10 cellular contexts compared by ENCODE assay signal in genomic region chr7:94160719-94161435, GRCh38.
DNase-seq lines count a peak whose midpoint lies in the region; ATAC-seq and TF ChIP-seq lines count a peak whose summit lies in the region.
"Had no signal": no experiment of that assay in that cellular context is flagged by ENCODE, and none has a peak within 500 bp of the region (broad histone marks: within the 10 kb centered on the region; RNA-seq: fewer than 3 reads in every experiment).

No MANE protein-coding gene starts in this region.

- peaks cover 11% of the 10 kb centered on the region for H3K4me1 Mint-ChIP-seq in activated CD4-positive, alpha-beta T cell treated with anti-CD3 and anti-CD28 coated beads, Interleukin-2, amount 10 ng/mL, durations not matched to agents 7 days and 5 days
- H3K4me1 Mint-ChIP-seq in stimulated activated naive CD8-positive, alpha-beta T cell treated with anti-CD3 and anti-CD28 coated beads, Interleukin-15, amount 100 ng/mL, for 72 hours = peaks cover 9% of the 10 kb centered on the region

- H3K27ac ChIP-seq in left lung = peak overlapping the region in 1 of 2 donors; percentile 30
- H3K27ac ChIP-seq: epithelial cell of prostate had no signal

- H3K4me3 ChIP-seq in left lung = peak overlapping the region in 1 of 2 donors; percentile 9

- peak; percentile 99 for ATAC-seq in HG02870 (IDR thresholded peaks at IDR 0.05; ENCODE audit: unreplicated experiment)
- peak; percentile 45 for ATAC-seq in stimulated activated naive CD8-positive, alpha-beta T cell treated with anti-CD3 and anti-CD28 coated beads, Interleukin-15, amount 100 ng/mL, for 72 hours
- no peak for ATAC-seq in left lung

- H3K36me3 ChIP-seq in left lung = no peaks in the 10 kb centered on the region

- no peak for DNase-seq in activated CD4-positive, alpha-beta T cell treated with anti-CD3 and anti-CD28 coated beads, Interleukin-2, amount 10 ng/mL, durations not matched to agents 7 days and 5 days
- no peak for DNase-seq in activated CD4-positive, alpha-beta T cell treated with anti-CD3 and anti-CD28 coated beads, Interleukin-2, amount 50 U/mL, for 48 hours
- DNase-seq in NOMO-1 (lab: John Stamatoyannopoulos, UW; ENCODE audit: unreplicated experiment in 2 of 2) = peak; percentile 87 to 99
- DNase-seq in stimulated activated naive CD8-positive, alpha-beta T cell treated with anti-CD3 and anti-CD28 coated beads, Interleukin-15, amount 100 ng/mL, for 72 hours = no peak
- no peak for DNase-seq in HuH-7 (ENCODE audit: low spot score)
- no peak for DNase-seq in NCI-H2227 treated with DMSO at 0.1 percent for 48 hours (lab: John Stamatoyannopoulos, UW)
- DNase-seq in left lung = no peak
- DNase-seq: activated CD4-positive, alpha-beta memory T cell treated with anti-CD3 and anti-CD28 coated beads, Interleukin-2, amount 10 ng/mL, durations not matched to agents 7 days and 5 days had no signal

- POLR2A ChIA-PET in activated CD4-positive, alpha-beta T cell treated with anti-CD3 and anti-CD28 coated beads, Interleukin-2, amount 10 ng/mL, durations not matched to agents 7 days and 5 days (lab: Charles Lee) = no interaction called here

- H3K36me3 Mint-ChIP-seq in activated CD4-positive, alpha-beta T cell treated with anti-CD3 and anti-CD28 coated beads, Interleukin-2, amount 10 ng/mL, durations not matched to agents 7 days and 5 days (ENCODE audit: low read depth) = no peaks in the 10 kb centered on the region

- no peaks in the 10 kb centered on the region for H3K9me3 Mint-ChIP-seq in activated CD4-positive, alpha-beta T cell treated with anti-CD3 and anti-CD28 coated beads, Interleukin-2, amount 10 ng/mL, durations not matched to agents 7 days and 5 days
- H3K9me3 Mint-ChIP-seq in stimulated activated naive CD8-positive, alpha-beta T cell treated with anti-CD3 and anti-CD28 coated beads, Interleukin-15, amount 100 ng/mL, for 72 hours = no peaks in the 10 kb centered on the region

- CTCF ChIA-PET in activated CD4-positive, alpha-beta T cell treated with anti-CD3 and anti-CD28 coated beads, Interleukin-2, amount 10 ng/mL, durations not matched to agents 7 days and 5 days (lab: Charles Lee) = interaction anchor here (0.7 kb wide), 1 partner anchor 545 kb away, joined by 3 read pairs; no protein-coding TSS in a partner anchor

- H3K4me1 ChIP-seq in left lung = no peaks in the 10 kb centered on the region

- peaks cover 0 to 4% of the 10 kb centered on the region in 2 donors for H3K9me3 ChIP-seq in left lung

- H3K27me3 Mint-ChIP-seq in activated CD4-positive, alpha-beta T cell treated with anti-CD3 and anti-CD28 coated beads, Interleukin-2, amount 10 ng/mL, durations not matched to agents 7 days and 5 days = peaks cover 3% of the 10 kb centered on the region
- no peaks in the 10 kb centered on the region for H3K27me3 Mint-ChIP-seq in stimulated activated naive CD8-positive, alpha-beta T cell treated with anti-CD3 and anti-CD28 coated beads, Interleukin-15, amount 100 ng/mL, for 72 hours
- H3K27me3 Mint-ChIP-seq: activated CD4-positive, alpha-beta memory T cell treated with anti-CD3 and anti-CD28 coated beads, Interleukin-2, amount 10 ng/mL, durations not matched to agents 7 days and 5 days had no signal

- intact Hi-C loops in left lung (cut with DNase I) = no loop called here

- H3K4me3 Mint-ChIP-seq in activated CD4-positive, alpha-beta T cell treated with anti-CD3 and anti-CD28 coated beads, Interleukin-2, amount 10 ng/mL, durations not matched to agents 7 days and 5 days = peak overlapping the region; percentile 59
- H3K4me3 Mint-ChIP-seq in stimulated activated naive CD8-positive, alpha-beta T cell treated with anti-CD3 and anti-CD28 coated beads, Interleukin-15, amount 100 ng/mL, for 72 hours = peak overlapping the region; percentile 1 to 34
- H3K4me3 Mint-ChIP-seq: activated CD4-positive, alpha-beta memory T cell treated with anti-CD3 and anti-CD28 coated beads, Interleukin-2, amount 10 ng/mL, durations not matched to agents 7 days and 5 days had no signal

- TF ChIP-seq CTCF in left lung (IDR thresholded peaks at IDR 0.05) = no peak

- H3K27ac Mint-ChIP-seq in activated CD4-positive, alpha-beta T cell treated with anti-CD3 and anti-CD28 coated beads, Interleukin-2, amount 10 ng/mL, durations not matched to agents 7 days and 5 days = peak overlapping the region; percentile 82
- H3K27ac Mint-ChIP-seq in stimulated activated naive CD8-positive, alpha-beta T cell treated with anti-CD3 and anti-CD28 coated beads, Interleukin-15, amount 100 ng/mL, for 72 hours = no peak overlapping the region
- H3K27ac Mint-ChIP-seq: activated CD4-positive, alpha-beta memory T cell treated with anti-CD3 and anti-CD28 coated beads, Interleukin-2, amount 10 ng/mL, durations not matched to agents 7 days and 5 days had no signal

- no peaks in the 10 kb centered on the region for H3K27me3 ChIP-seq in left lung

Comparison
In these comparisons a context has a peak if more than half of its experiments do, and no peak if none do; other contexts are left out.
1. DNase-seq: peak in NOMO-1 (2 of 2); none in activated CD4-positive, alpha-beta T cell treated with anti-CD3 and anti-CD28 coated beads, Interleukin-2, amount 10 ng/mL, durations not matched to agents 7 days and 5 days (single experiment), activated CD4-positive, alpha-beta T cell treated with anti-CD3 and anti-CD28 coated beads, Interleukin-2, amount 50 U/mL, for 48 hours (0 of 2), stimulated activated naive CD8-positive, alpha-beta T cell treated with anti-CD3 and anti-CD28 coated beads, Interleukin-15, amount 100 ng/mL, for 72 hours (0 of 2), HuH-7 (single experiment), NCI-H2227 treated with DMSO at 0.1 percent for 48 hours (single experiment) and left lung (0 of 2).